In the genomic region with DNA sequence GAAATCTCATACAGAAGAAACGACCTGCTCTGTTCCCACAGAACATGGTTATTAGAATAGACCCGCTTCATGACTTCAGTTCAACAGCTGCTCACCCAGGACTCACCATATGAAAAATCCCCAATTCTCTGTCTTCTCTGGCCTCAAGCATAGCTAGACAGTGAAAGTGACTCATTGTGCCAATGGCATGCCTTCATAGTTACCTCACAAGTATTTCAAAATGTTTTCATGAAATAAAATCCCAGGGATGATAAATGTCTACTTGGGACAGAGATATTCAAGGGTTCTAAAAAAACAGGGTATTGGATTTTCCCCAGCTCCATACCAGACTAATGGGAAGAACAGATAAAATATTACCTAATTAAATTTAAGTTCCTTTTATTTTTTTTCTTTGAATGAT, we compare ENCODE assay signal across 10 cellular contexts.
DNase-seq lines count a peak whose midpoint lies in the region; ATAC-seq, FAIRE-seq and TF ChIP-seq lines count a peak whose summit lies in the region.
"Had no signal": no experiment of that assay in that cellular context is flagged by ENCODE, and none has a peak within 500 bp of the region (broad histone marks: within the 10 kb centered on the region; RNA-seq: fewer than 3 reads in every experiment).

No MANE protein-coding gene starts in this region.

- no peak for ATAC-seq in GM18498 (IDR thresholded peaks at IDR 0.05; ENCODE audit: unreplicated experiment)

- whole genome bisulfite sequencing in testis, 2 donors, result 80 to 91% methylated on average over 2 of the region's 2 CpGs

- no peak overlapping the region for H3K4me3 ChIP-seq in fibroblast of villous mesenchyme (ENCODE audit: low read depth, low read length)
- H3K4me3 ChIP-seq in testis, result no peak overlapping the region

- no peak for TF ChIP-seq CTCF in fibroblast of villous mesenchyme (IDR thresholded peaks at IDR 0.05; ENCODE audit: insufficient read depth, low read depth, low read length)
- TF ChIP-seq CTCF in testis (IDR thresholded peaks at IDR 0.05), result no peak

- no peaks in the 10 kb centered on the region for H3K27me3 ChIP-seq in testis

- H3K9me3 ChIP-seq in testis, result no peaks in the 10 kb centered on the region

- no peak for FAIRE-seq in GM12892 (lab: Jason Lieb, UNC)

- H3K27ac ChIP-seq in testis, result no peak overlapping the region

- TF ChIP-seq POLR2A in testis (IDR thresholded peaks at IDR 0.05) (no peak), GM12892 (IDR thresholded peaks at IDR 0.05; ENCODE audit: low read depth, low read length) (no peak)

- peaks cover 14% of the 10 kb centered on the region for H3K4me1 ChIP-seq in testis

- DNase-seq in H4 (ENCODE audit: low spot score) (peak; percentile 48), SW 1271 (lab: John Stamatoyannopoulos, UW) (peak; percentile 41 to 54), fibroblast of villous mesenchyme (ENCODE audit: low read depth) (peak; percentile 84), smooth muscle cell of the brain vasculature (ENCODE audit: low read depth, low spot score) (peak; percentile 44), testis (no peak), NCI-H524 treated with DMSO at 0.1 percent for 48 hours (lab: John Stamatoyannopoulos, UW) (no peak), GM12892 (ENCODE audit: insufficient read length) (no peak)
- DNase-seq: dermis blood vessel endothelial cell, NCI-H774 had no signal

- intact Hi-C loops in testis (cut with DNase I; ENCODE audit: low total_unique reads), result no loop called here

- H3K36me3 ChIP-seq in testis (ENCODE audit: low read depth, missing control alignments), result no peaks in the 10 kb centered on the region

Comparison
In these comparisons a context has a peak if more than half of its experiments do, and no peak if none do; other contexts are left out.
1. DNase-seq: peak in H4 (single experiment), SW 1271 (2 of 2), fibroblast of villous mesenchyme (single experiment) and smooth muscle cell of the brain vasculature (single experiment); none in testis (single experiment), NCI-H524 treated with DMSO at 0.1 percent for 48 hours (single experiment) and GM12892 (single experiment).